1 cellular context compared by ENCODE assay signal in the genomic region with DNA sequence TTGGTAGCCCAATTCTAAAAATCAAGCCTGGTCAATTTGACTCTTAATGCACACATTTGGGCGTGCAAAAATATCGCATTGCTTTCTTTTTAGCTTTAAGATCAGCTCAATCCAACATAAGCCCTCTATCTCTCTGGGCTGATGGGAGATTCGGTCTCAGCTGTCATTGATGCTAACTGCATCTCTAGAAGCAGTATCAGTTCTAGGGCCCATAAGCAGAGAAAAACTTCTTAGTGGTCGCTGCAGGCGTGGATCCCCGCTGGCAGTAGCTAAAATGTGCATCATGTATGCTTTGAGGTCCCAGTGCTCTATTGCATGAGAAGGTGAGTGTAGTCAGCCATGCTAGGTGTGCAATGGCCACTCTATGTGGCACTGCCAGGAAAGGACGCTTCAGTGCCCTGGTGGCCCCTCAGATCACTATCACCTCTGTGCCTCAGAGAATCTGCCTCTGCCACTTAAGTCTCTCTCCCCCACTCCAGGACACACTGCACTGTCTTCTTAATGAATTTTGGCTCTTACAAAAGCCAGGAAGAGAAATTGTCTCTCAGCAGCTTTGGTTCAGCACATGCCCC.
TF ChIP-seq lines count a peak whose summit lies in the region.

No MANE protein-coding gene starts in this region.

TF ChIP-seq in K562, 482 proteins besides CTCF, POLR2A, EP300 and RAD21:
- no peak for TF ChIP-seq POLR3A (IDR thresholded peaks at IDR 0.05; ENCODE audit: borderline replicate concordance, extremely low read depth, insufficient read depth, insufficient read length)
- no peak for TF ChIP-seq ZNF212 (CRISPR knock-in tag; IDR thresholded peaks at IDR 0.05)
- no peak for TF ChIP-seq ZNF445 (CRISPR knock-in tag; IDR thresholded peaks at IDR 0.05; ENCODE audit: low read depth)
- TF ChIP-seq, protein P1, sequence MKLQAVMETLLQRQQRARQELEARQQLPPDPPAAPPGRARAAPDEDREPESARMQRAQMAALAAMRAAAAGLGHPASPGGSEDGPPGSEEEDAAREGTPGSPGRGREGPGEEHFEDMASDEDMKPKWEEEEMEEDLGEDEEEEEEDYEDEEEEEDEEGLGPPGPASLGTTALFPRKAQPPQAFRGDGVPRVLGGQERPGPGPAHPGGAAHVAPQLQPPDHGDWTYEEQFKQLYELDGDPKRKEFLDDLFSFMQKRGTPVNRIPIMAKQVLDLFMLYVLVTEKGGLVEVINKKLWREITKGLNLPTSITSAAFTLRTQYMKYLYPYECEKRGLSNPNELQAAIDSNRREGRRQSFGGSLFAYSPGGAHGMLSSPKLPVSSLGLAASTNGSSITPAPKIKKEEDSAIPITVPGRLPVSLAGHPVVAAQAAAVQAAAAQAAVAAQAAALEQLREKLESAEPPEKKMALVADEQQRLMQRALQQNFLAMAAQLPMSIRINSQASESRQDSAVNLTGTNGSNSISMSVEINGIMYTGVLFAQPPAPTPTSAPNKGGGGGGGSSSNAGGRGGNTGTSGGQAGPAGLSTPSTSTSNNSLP (IDR thresholded peaks at IDR 0.05; ENCODE audit: borderline replicate concordance, low read depth, low read length) = no peak
- TF ChIP-seq, protein P2, sequence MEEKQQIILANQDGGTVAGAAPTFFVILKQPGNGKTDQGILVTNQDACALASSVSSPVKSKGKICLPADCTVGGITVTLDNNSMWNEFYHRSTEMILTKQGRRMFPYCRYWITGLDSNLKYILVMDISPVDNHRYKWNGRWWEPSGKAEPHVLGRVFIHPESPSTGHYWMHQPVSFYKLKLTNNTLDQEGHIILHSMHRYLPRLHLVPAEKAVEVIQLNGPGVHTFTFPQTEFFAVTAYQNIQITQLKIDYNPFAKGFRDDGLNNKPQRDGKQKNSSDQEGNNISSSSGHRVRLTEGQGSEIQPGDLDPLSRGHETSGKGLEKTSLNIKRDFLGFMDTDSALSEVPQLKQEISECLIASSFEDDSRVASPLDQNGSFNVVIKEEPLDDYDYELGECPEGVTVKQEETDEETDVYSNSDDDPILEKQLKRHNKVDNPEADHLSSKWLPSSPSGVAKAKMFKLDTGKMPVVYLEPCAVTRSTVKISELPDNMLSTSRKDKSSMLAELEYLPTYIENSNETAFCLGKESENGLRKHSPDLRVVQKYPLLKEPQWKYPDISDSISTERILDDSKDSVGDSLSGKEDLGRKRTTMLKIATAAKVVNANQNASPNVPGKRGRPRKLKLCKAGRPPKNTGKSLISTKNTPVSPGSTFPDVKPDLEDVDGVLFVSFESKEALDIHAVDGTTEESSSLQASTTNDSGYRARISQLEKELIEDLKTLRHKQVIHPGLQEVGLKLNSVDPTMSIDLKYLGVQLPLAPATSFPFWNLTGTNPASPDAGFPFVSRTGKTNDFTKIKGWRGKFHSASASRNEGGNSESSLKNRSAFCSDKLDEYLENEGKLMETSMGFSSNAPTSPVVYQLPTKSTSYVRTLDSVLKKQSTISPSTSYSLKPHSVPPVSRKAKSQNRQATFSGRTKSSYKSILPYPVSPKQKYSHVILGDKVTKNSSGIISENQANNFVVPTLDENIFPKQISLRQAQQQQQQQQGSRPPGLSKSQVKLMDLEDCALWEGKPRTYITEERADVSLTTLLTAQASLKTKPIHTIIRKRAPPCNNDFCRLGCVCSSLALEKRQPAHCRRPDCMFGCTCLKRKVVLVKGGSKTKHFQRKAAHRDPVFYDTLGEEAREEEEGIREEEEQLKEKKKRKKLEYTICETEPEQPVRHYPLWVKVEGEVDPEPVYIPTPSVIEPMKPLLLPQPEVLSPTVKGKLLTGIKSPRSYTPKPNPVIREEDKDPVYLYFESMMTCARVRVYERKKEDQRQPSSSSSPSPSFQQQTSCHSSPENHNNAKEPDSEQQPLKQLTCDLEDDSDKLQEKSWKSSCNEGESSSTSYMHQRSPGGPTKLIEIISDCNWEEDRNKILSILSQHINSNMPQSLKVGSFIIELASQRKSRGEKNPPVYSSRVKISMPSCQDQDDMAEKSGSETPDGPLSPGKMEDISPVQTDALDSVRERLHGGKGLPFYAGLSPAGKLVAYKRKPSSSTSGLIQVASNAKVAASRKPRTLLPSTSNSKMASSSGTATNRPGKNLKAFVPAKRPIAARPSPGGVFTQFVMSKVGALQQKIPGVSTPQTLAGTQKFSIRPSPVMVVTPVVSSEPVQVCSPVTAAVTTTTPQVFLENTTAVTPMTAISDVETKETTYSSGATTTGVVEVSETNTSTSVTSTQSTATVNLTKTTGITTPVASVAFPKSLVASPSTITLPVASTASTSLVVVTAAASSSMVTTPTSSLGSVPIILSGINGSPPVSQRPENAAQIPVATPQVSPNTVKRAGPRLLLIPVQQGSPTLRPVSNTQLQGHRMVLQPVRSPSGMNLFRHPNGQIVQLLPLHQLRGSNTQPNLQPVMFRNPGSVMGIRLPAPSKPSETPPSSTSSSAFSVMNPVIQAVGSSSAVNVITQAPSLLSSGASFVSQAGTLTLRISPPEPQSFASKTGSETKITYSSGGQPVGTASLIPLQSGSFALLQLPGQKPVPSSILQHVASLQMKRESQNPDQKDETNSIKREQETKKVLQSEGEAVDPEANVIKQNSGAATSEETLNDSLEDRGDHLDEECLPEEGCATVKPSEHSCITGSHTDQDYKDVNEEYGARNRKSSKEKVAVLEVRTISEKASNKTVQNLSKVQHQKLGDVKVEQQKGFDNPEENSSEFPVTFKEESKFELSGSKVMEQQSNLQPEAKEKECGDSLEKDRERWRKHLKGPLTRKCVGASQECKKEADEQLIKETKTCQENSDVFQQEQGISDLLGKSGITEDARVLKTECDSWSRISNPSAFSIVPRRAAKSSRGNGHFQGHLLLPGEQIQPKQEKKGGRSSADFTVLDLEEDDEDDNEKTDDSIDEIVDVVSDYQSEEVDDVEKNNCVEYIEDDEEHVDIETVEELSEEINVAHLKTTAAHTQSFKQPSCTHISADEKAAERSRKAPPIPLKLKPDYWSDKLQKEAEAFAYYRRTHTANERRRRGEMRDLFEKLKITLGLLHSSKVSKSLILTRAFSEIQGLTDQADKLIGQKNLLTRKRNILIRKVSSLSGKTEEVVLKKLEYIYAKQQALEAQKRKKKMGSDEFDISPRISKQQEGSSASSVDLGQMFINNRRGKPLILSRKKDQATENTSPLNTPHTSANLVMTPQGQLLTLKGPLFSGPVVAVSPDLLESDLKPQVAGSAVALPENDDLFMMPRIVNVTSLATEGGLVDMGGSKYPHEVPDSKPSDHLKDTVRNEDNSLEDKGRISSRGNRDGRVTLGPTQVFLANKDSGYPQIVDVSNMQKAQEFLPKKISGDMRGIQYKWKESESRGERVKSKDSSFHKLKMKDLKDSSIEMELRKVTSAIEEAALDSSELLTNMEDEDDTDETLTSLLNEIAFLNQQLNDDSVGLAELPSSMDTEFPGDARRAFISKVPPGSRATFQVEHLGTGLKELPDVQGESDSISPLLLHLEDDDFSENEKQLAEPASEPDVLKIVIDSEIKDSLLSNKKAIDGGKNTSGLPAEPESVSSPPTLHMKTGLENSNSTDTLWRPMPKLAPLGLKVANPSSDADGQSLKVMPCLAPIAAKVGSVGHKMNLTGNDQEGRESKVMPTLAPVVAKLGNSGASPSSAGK (IDR thresholded peaks at IDR 0.05) = no peak
- TF ChIP-seq SP1 (CRISPR knock-in tag; IDR thresholded peaks at IDR 0.05) = no peak
- TF ChIP-seq, protein P3, sequence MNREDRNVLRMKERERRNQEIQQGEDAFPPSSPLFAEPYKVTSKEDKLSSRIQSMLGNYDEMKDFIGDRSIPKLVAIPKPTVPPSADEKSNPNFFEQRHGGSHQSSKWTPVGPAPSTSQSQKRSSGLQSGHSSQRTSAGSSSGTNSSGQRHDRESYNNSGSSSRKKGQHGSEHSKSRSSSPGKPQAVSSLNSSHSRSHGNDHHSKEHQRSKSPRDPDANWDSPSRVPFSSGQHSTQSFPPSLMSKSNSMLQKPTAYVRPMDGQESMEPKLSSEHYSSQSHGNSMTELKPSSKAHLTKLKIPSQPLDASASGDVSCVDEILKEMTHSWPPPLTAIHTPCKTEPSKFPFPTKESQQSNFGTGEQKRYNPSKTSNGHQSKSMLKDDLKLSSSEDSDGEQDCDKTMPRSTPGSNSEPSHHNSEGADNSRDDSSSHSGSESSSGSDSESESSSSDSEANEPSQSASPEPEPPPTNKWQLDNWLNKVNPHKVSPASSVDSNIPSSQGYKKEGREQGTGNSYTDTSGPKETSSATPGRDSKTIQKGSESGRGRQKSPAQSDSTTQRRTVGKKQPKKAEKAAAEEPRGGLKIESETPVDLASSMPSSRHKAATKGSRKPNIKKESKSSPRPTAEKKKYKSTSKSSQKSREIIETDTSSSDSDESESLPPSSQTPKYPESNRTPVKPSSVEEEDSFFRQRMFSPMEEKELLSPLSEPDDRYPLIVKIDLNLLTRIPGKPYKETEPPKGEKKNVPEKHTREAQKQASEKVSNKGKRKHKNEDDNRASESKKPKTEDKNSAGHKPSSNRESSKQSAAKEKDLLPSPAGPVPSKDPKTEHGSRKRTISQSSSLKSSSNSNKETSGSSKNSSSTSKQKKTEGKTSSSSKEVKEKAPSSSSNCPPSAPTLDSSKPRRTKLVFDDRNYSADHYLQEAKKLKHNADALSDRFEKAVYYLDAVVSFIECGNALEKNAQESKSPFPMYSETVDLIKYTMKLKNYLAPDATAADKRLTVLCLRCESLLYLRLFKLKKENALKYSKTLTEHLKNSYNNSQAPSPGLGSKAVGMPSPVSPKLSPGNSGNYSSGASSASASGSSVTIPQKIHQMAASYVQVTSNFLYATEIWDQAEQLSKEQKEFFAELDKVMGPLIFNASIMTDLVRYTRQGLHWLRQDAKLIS (CRISPR knock-in tag; IDR thresholded peaks at IDR 0.05) = no peak
- TF ChIP-seq, protein P4, sequence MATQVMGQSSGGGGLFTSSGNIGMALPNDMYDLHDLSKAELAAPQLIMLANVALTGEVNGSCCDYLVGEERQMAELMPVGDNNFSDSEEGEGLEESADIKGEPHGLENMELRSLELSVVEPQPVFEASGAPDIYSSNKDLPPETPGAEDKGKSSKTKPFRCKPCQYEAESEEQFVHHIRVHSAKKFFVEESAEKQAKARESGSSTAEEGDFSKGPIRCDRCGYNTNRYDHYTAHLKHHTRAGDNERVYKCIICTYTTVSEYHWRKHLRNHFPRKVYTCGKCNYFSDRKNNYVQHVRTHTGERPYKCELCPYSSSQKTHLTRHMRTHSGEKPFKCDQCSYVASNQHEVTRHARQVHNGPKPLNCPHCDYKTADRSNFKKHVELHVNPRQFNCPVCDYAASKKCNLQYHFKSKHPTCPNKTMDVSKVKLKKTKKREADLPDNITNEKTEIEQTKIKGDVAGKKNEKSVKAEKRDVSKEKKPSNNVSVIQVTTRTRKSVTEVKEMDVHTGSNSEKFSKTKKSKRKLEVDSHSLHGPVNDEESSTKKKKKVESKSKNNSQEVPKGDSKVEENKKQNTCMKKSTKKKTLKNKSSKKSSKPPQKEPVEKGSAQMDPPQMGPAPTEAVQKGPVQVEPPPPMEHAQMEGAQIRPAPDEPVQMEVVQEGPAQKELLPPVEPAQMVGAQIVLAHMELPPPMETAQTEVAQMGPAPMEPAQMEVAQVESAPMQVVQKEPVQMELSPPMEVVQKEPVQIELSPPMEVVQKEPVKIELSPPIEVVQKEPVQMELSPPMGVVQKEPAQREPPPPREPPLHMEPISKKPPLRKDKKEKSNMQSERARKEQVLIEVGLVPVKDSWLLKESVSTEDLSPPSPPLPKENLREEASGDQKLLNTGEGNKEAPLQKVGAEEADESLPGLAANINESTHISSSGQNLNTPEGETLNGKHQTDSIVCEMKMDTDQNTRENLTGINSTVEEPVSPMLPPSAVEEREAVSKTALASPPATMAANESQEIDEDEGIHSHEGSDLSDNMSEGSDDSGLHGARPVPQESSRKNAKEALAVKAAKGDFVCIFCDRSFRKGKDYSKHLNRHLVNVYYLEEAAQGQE (CRISPR knock-in tag; IDR thresholded peaks at IDR 0.05; ENCODE audit: low read depth) = no peak
- TF ChIP-seq, protein P5, sequence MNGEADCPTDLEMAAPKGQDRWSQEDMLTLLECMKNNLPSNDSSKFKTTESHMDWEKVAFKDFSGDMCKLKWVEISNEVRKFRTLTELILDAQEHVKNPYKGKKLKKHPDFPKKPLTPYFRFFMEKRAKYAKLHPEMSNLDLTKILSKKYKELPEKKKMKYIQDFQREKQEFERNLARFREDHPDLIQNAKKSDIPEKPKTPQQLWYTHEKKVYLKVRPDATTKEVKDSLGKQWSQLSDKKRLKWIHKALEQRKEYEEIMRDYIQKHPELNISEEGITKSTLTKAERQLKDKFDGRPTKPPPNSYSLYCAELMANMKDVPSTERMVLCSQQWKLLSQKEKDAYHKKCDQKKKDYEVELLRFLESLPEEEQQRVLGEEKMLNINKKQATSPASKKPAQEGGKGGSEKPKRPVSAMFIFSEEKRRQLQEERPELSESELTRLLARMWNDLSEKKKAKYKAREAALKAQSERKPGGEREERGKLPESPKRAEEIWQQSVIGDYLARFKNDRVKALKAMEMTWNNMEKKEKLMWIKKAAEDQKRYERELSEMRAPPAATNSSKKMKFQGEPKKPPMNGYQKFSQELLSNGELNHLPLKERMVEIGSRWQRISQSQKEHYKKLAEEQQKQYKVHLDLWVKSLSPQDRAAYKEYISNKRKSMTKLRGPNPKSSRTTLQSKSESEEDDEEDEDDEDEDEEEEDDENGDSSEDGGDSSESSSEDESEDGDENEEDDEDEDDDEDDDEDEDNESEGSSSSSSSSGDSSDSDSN (IDR thresholded peaks at IDR 0.05; ENCODE audit: borderline replicate concordance in 1 of 2, low read depth in 2 of 2, low read length in 2 of 2) = no peak
- no peak for TF ChIP-seq GABPA (tag; conservative IDR thresholded peaks at IDR 0.05; ENCODE audit: low read depth)
- TF ChIP-seq ZFP36 (IDR thresholded peaks at IDR 0.05; ENCODE audit: low read depth, low read length, partially characterized antibody) = no peak
- TF ChIP-seq MYBL2 (IDR thresholded peaks at IDR 0.05; ENCODE audit: low read depth) = no peak
- TF ChIP-seq MYBL2 (CRISPR knock-in tag; IDR thresholded peaks at IDR 0.05; ENCODE audit: borderline replicate concordance) = no peak
- no peak for TF ChIP-seq ZNF253 (CRISPR knock-in tag; conservative IDR thresholded peaks at IDR 0.05)
